Comparison of ENCODE assay signal across 8 cellular contexts in the genomic region with DNA sequence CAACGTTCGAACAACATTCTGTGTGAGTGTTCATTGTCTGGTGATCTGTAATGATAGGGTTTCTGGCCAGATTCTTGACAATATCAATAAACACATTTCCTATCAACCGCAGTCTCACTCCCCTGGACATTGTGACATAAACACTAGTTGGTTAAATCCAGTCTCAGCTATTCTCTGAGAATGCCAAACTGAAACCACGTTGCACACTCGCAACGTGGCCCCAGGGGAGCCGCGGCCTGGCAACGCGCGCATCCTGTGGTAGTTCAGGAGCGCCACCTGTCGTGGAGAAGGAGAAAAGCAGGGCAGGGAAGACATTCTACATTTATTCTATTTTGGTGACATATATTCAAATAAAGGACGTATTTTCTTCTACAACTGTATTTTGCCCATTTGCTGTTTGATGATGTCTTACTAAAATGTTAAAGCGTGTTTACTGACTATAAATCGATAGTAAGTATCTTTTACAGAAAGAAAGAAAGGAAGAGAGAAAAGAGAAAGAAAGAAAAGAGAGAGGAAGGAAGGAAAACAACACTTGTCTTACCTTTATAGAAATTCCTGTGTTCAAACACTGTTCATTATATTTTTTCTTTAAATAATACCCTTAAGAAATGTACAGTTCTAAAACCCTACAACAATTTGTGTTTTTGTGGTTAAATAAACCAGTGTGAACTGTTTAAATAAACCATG.
DNase-seq lines count a peak whose midpoint lies in the region; ATAC-seq and TF ChIP-seq lines count a peak whose summit lies in the region.

No MANE protein-coding gene starts in this region.

- H3K27me3 Mint-ChIP-seq in activated T-helper 1 cell treated with anti-CD3 and anti-CD28 coated beads, Interleukin-12 subunit alpha, Interleukin-12 subunit beta, Interleukin-2, Interleukin-4 antibody, amounts not matched to agents 30 ng/mL and 10 ng/mL and 1 ng/mL, durations not matched to agents 14 hours and 24 hours and 36 hours (ENCODE audit: insufficient read depth): peaks cover 3% of the 10 kb centered on the region
- peaks cover 4% of the 10 kb centered on the region for H3K27me3 Mint-ChIP-seq in progenitor cell of endocrine pancreas

- 9 to 11% (median 9%) methylated on average over 16 of the region's 16 CpGs for WGBS in heart left ventricle, 4 donors

- H3K27me3 ChIP-seq in heart left ventricle: peaks cover 0 to 23% (median 0%) of the 10 kb centered on the region in 9 donors

- H3K36me3 ChIP-seq in heart left ventricle: no peaks in the 10 kb centered on the region

- H3K4me3 ChIP-seq in heart left ventricle: peak overlapping the region in 9 of 12 donors; percentile 1 to 45 (median 29)

- TF ChIP-seq POLR2A in heart left ventricle (IDR thresholded peaks at IDR 0.05): no peak

- peak overlapping the region; percentile 46 for H3K27ac Mint-ChIP-seq in activated T-helper 1 cell treated with anti-CD3 and anti-CD28 coated beads, Interleukin-12 subunit alpha, Interleukin-12 subunit beta, Interleukin-2, Interleukin-4 antibody, amounts not matched to agents 30 ng/mL and 10 ng/mL and 1 ng/mL, durations not matched to agents 14 hours and 24 hours and 36 hours
- no peak overlapping the region for H3K27ac Mint-ChIP-seq in progenitor cell of endocrine pancreas

- H3K27ac ChIP-seq in heart left ventricle: no peak overlapping the region

- H3K4me1 ChIP-seq in heart left ventricle: peaks cover 0 to 16% (median 0%) of the 10 kb centered on the region in 12 donors

- peaks cover 21% of the 10 kb centered on the region for H3K4me1 Mint-ChIP-seq in activated T-helper 1 cell treated with anti-CD3 and anti-CD28 coated beads, Interleukin-12 subunit alpha, Interleukin-12 subunit beta, Interleukin-2, Interleukin-4 antibody, amounts not matched to agents 30 ng/mL and 10 ng/mL and 1 ng/mL, durations not matched to agents 14 hours and 24 hours and 36 hours (ENCODE audit: low read depth)
- peaks cover 38% of the 10 kb centered on the region for H3K4me1 Mint-ChIP-seq in progenitor cell of endocrine pancreas (ENCODE audit: low read depth)

- TF ChIP-seq CTCF in heart left ventricle (IDR thresholded peaks at IDR 0.05) (peak; percentile 58 to 87 (median 76)), progenitor cell of endocrine pancreas (IDR thresholded peaks at IDR 0.05; ENCODE audit: unreplicated experiment) (peak; percentile 93)

- ATAC-seq in HG02610 (IDR thresholded peaks at IDR 0.05; ENCODE audit: unreplicated experiment): peak; percentile 83
- peak in 3 of 4 donors; percentile 34 to 76 (median 57) for ATAC-seq in heart left ventricle

- H3K36me3 Mint-ChIP-seq in activated T-helper 1 cell treated with anti-CD3 and anti-CD28 coated beads, Interleukin-12 subunit alpha, Interleukin-12 subunit beta, Interleukin-2, Interleukin-4 antibody, amounts not matched to agents 30 ng/mL and 10 ng/mL and 1 ng/mL, durations not matched to agents 14 hours and 24 hours and 36 hours (ENCODE audit: low read depth): no peaks in the 10 kb centered on the region
- H3K36me3 Mint-ChIP-seq in progenitor cell of endocrine pancreas (ENCODE audit: insufficient read depth): no peaks in the 10 kb centered on the region

- intact Hi-C loops in activated T-helper 1 cell treated with anti-CD3 and anti-CD28 coated beads, Interleukin-12 subunit alpha, Interleukin-12 subunit beta, Interleukin-2, Interleukin-4 antibody, amounts not matched to agents 30 ng/mL and 10 ng/mL and 1 ng/mL, durations not matched to agents 14 hours and 24 hours and 36 hours (cut with micrococcal nuclease): no loop called here
- intact Hi-C loops in heart left ventricle (cut with DNase I): loop anchor here in 5 of 10 donors (5.0 to 10.0 kb wide), 2 partner anchors 1595 to 1598 kb away; no protein-coding TSS in a partner anchor

- peak; percentile 2 for DNase-seq in NK-92 treated with Interleukin-12 subunit alpha and Interleukin-12 subunit beta, amount 100 ng/mL, for 24 hours (lab: John Stamatoyannopoulos, UW)
- DNase-seq in NK-92 (lab: John Stamatoyannopoulos, UW; ENCODE audit: unreplicated experiment) (no peak), NCI-H2107 (lab: John Stamatoyannopoulos, UW) (peak; percentile 30), heart left ventricle (peak; percentile 43 to 83 (median 56)), progenitor cell of endocrine pancreas (ENCODE audit: low spot score, unreplicated experiment) (peak; percentile 26)
- peak; percentile 6 for DNase-seq in activated T-helper 1 cell treated with anti-CD3 and anti-CD28 coated beads, Interleukin-12 subunit alpha, Interleukin-12 subunit beta, Interleukin-2, Interleukin-4 antibody, amounts not matched to agents 30 ng/mL and 10 ng/mL and 1 ng/mL, durations not matched to agents 14 hours and 24 hours and 36 hours (ENCODE audit: low spot score)
- no peak for DNase-seq in effector CD8-positive, alpha-beta T cell (lab: John Stamatoyannopoulos, UW)

- H3K9me3 ChIP-seq in heart left ventricle: no peaks in the 10 kb centered on the region

- H3K9me3 Mint-ChIP-seq in activated T-helper 1 cell treated with anti-CD3 and anti-CD28 coated beads, Interleukin-12 subunit alpha, Interleukin-12 subunit beta, Interleukin-2, Interleukin-4 antibody, amounts not matched to agents 30 ng/mL and 10 ng/mL and 1 ng/mL, durations not matched to agents 14 hours and 24 hours and 36 hours: peaks cover 3% of the 10 kb centered on the region
- no peaks in the 10 kb centered on the region for H3K9me3 Mint-ChIP-seq in progenitor cell of endocrine pancreas (ENCODE audit: low read depth)

- H3K4me3 Mint-ChIP-seq in activated T-helper 1 cell treated with anti-CD3 and anti-CD28 coated beads, Interleukin-12 subunit alpha, Interleukin-12 subunit beta, Interleukin-2, Interleukin-4 antibody, amounts not matched to agents 30 ng/mL and 10 ng/mL and 1 ng/mL, durations not matched to agents 14 hours and 24 hours and 36 hours: peak overlapping the region; percentile 73
- no peak overlapping the region for H3K4me3 Mint-ChIP-seq in progenitor cell of endocrine pancreas (ENCODE audit: low read depth)

Comparison
In these comparisons a context has a peak if more than half of its experiments do, and no peak if none do; other contexts are left out.
1. DNase-seq: peak in NK-92 treated with Interleukin-12 subunit alpha and Interleukin-12 subunit beta, amount 100 ng/mL, for 24 hours (single experiment), NCI-H2107 (single experiment), activated T-helper 1 cell treated with anti-CD3 and anti-CD28 coated beads, Interleukin-12 subunit alpha, Interleukin-12 subunit beta, Interleukin-2, Interleukin-4 antibody, amounts not matched to agents 30 ng/mL and 10 ng/mL and 1 ng/mL, durations not matched to agents 14 hours and 24 hours and 36 hours (single experiment), heart left ventricle (5 of 5) and progenitor cell of endocrine pancreas (single experiment); none in NK-92 (single experiment) and effector CD8-positive, alpha-beta T cell (single experiment).